20 cellular contexts compared by ENCODE assay signal in the genomic region with DNA sequence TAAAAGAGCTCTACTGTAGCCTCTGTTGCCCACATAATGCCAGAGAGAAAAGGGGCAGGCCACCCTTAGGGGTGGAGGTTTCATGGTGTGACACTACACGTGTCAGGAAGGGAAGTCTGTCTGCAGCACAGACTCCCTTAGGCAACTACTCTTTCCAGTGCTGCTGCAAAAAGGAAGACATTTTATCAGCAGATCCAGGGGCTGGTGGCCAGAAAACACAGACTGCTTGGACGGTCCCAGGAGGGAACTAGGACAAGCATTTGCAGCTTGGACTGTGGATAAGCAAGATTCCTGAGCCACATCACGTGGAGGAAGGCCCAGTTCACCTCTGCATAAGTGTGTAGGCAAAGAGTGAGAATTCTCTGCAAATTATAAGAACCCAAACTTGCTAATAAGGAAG.
DNase-seq lines count a peak whose midpoint lies in the region; ATAC-seq, FAIRE-seq and TF ChIP-seq lines count a peak whose summit lies in the region.
"Had no signal": no experiment of that assay in that cellular context is flagged by ENCODE, and none has a peak within 500 bp of the region (broad histone marks: within the 10 kb centered on the region; RNA-seq: fewer than 3 reads in every experiment).

No MANE protein-coding gene starts in this region.

- peaks cover 0 to 6% of the 10 kb centered on the region in 2 experiments for H3K36me3 ChIP-seq in SK-N-SH (replicated peaks in 1 of 2; ENCODE audit: control insufficient read depth in 1 of 2, insufficient read depth in 2 of 2, low read length in 1 of 2)
- H3K36me3 ChIP-seq in right lobe of liver: no peaks in the 10 kb centered on the region
- no peaks in the 10 kb centered on the region for H3K36me3 ChIP-seq in HepG2 (replicated peaks in 1 of 2; ENCODE audit: control insufficient read depth in 1 of 2, insufficient read depth in 2 of 2, low read length in 2 of 2)
- no peaks in the 10 kb centered on the region; a peak in 1 of 8 replicates for H3K36me3 ChIP-seq in H1 (ENCODE audit: control insufficient read depth in 2 of 4, insufficient read depth in 4 of 4, low read length in 3 of 4)
- H3K36me3 ChIP-seq in neuronal stem cell (replicated peaks in 1 of 2; ENCODE audit: control insufficient read depth in 2 of 2, insufficient read depth in 2 of 2, low read length in 2 of 2): no peaks in the 10 kb centered on the region
- H3K36me3 ChIP-seq: HAP-1 had no signal

- ATAC-seq in SK-N-SH treated with all-trans-retinoic acid at 6 μM for 48 hours (no peak), right lobe of liver (peak; percentile 42 to 63 (median 46)), HepG2 (no peak), HG03039 (IDR thresholded peaks at IDR 0.05; ENCODE audit: unreplicated experiment) (no peak)
- ATAC-seq: K562 had no signal

- H4K20me1 ChIP-seq in SK-N-SH (ENCODE audit: insufficient read depth) (no peaks in the 10 kb centered on the region), HepG2 (ENCODE audit: insufficient read depth, low read length) (no peaks in the 10 kb centered on the region), H1 (replicated peaks in 1 of 2; ENCODE audit: control insufficient read depth in 1 of 2, insufficient read depth in 2 of 2, low read length in 2 of 2) (no peaks in the 10 kb centered on the region)

- no peak overlapping the region for H3K18ac ChIP-seq in H1 (ENCODE audit: extremely low read depth, low read length)
- H3K18ac ChIP-seq in neuronal stem cell (ENCODE audit: low read length): no peak overlapping the region

- no peak overlapping the region for H2BK5ac ChIP-seq in H1 (ENCODE audit: low read depth, low read length)
- H2BK5ac ChIP-seq in neuronal stem cell (ENCODE audit: low read length): no peak overlapping the region

- H3K4me2 ChIP-seq in SK-N-SH (no peak overlapping the region), HepG2 (ENCODE audit: low read depth, low read length) (no peak overlapping the region), H1 (ENCODE audit: insufficient read depth in 1 of 2, low read depth in 2 of 2, low read length in 2 of 2) (no peak overlapping the region), neuronal stem cell (ENCODE audit: insufficient read depth, low read length, poor library complexity, severe bottlenecking) (no peak overlapping the region)

- TF ChIP-seq EP300 in SK-N-SH (IDR thresholded peaks at IDR 0.05; ENCODE audit: borderline replicate concordance in 1 of 2, low read depth in 1 of 2, low read length in 1 of 2) (peak in 1 of 2 experiments; percentile 35; a peak in 1 of 4 replicates), HepG2 (IDR thresholded peaks at IDR 0.05; ENCODE audit: low read depth in 2 of 2, low read length in 2 of 2) (no peak), HepG2 (CRISPR knock-in tag; IDR thresholded peaks at IDR 0.05; ENCODE audit: borderline replicate concordance) (no peak), H1 (IDR thresholded peaks at IDR 0.05; ENCODE audit: borderline replicate concordance in 1 of 2, low read depth in 2 of 2, low read length in 2 of 2) (no peak)

- H2BK120ac ChIP-seq in H1 (replicated peaks; ENCODE audit: low read depth, low read length) (no peak overlapping the region), neuronal stem cell (ENCODE audit: low read depth, low read length) (no peak overlapping the region)

- in situ Hi-C loops in HepG2 (cut with HindIII; ENCODE audit: extremely low pct_ligation_motif_present, low pct_unique_long_range_greater_than_20kb): no loop called here

- no peaks in the 10 kb centered on the region for H3K27me3 ChIP-seq in SK-N-SH (ENCODE audit: insufficient read depth)
- H3K27me3 ChIP-seq in right lobe of liver: no peaks in the 10 kb centered on the region
- peaks cover 0 to 3% of the 10 kb centered on the region in 2 experiments; a peak in 1 of 5 replicates for H3K27me3 ChIP-seq in HepG2 (ENCODE audit: control insufficient read depth in 1 of 2, insufficient read depth in 2 of 2, low read length in 2 of 2)
- H3K27me3 ChIP-seq in H1 (replicated peaks in 1 of 4; ENCODE audit: control insufficient read depth in 3 of 4, extremely low read depth in 1 of 4, insufficient read depth in 3 of 4, low read length in 3 of 4): no peaks in the 10 kb centered on the region; a peak in 1 of 7 replicates
- no peaks in the 10 kb centered on the region for H3K27me3 ChIP-seq in neuronal stem cell (ENCODE audit: control insufficient read depth in 3 of 3, insufficient read depth in 3 of 3, low read depth in 1 of 3, low read length in 3 of 3)

- H2BK15ac ChIP-seq in H1 (ENCODE audit: low read length): peak overlapping the region; percentile 36; the same call in 1 of the 2 replicates
- no peak overlapping the region for H2BK15ac ChIP-seq in neuronal stem cell (ENCODE audit: low read length)

- TF ChIP-seq CTCF in SK-N-SH (IDR thresholded peaks at IDR 0.05): no peak
- no peak for TF ChIP-seq CTCF in right lobe of liver (IDR thresholded peaks at IDR 0.05)
- no peak for TF ChIP-seq CTCF in HepG2 (CRISPR knock-in tag; IDR thresholded peaks at IDR 0.05)
- no peak for TF ChIP-seq CTCF in H1 (IDR thresholded peaks at IDR 0.05; ENCODE audit: control extremely low read depth in 1 of 3, insufficient read depth in 1 of 3, low read depth in 1 of 3, low read length in 3 of 3)

- no peaks in the 10 kb centered on the region for H3F3A ChIP-seq in SK-N-SH (replicated peaks; ENCODE audit: insufficient read depth)

- intact Hi-C loops in right lobe of liver (cut with DNase I) (no loop called here), HepG2 (cut with micrococcal nuclease; ENCODE audit: unreplicated experiment) (no loop called here)

- CTCF ChIA-PET in SK-N-SH (lab: Yijun Ruan, JAX): no interaction called here
- CTCF ChIA-PET in HepG2 (lab: Yijun Ruan, JAX; ENCODE audit: low intra/inter-chr PET ratio, low total read pairs): no interaction called here
- CTCF ChIA-PET in H1 (lab: Charles Lee; ENCODE audit: partially characterized antibody): interaction anchor here (0.6 to 1.6 kb wide), 2 partner anchors 137 to 183 kb away, joined by 3 to 5 read pairs; no protein-coding TSS in a partner anchor

- H3K23ac ChIP-seq in H1 (ENCODE audit: insufficient read length): no peak overlapping the region
- no peak overlapping the region for H3K23ac ChIP-seq in neuronal stem cell (ENCODE audit: low read depth, low read length, poor library complexity)

- no peaks in the 10 kb centered on the region for H3K23me2 ChIP-seq in H1 (ENCODE audit: low read depth, low read length)

- H3K79me1 ChIP-seq in H1 (ENCODE audit: low read depth, low read length) (no peaks in the 10 kb centered on the region), neuronal stem cell (ENCODE audit: low read depth, low read length) (no peaks in the 10 kb centered on the region)

- no peaks in the 10 kb centered on the region for H3K9me2 ChIP-seq in SK-N-SH

- no peaks in the 10 kb centered on the region for H3K9me3 ChIP-seq in SK-N-SH
- no peaks in the 10 kb centered on the region for H3K9me3 ChIP-seq in right lobe of liver
- H3K9me3 ChIP-seq in HepG2 (ENCODE audit: low read length): no peaks in the 10 kb centered on the region
- H3K9me3 ChIP-seq in H1 (ENCODE audit: insufficient read depth in 2 of 2, low read depth in 1 of 2, low read length in 1 of 2): no peaks in the 10 kb centered on the region; a peak in 1 of 4 replicates
- H3K9me3 ChIP-seq in neuronal stem cell (replicated peaks in 1 of 2; ENCODE audit: control insufficient read depth in 2 of 2, insufficient read depth in 1 of 2, low read depth in 1 of 2, low read length in 2 of 2): peaks cover 0 to 5% of the 10 kb centered on the region in 2 donors
- H3K9me3 ChIP-seq: HAP-1 had no signal

- H3K4ac ChIP-seq in H1 (replicated peaks; ENCODE audit: insufficient read length, low read depth, low read length) (no peak overlapping the region), neuronal stem cell (ENCODE audit: low read length) (no peak overlapping the region)

- no peak overlapping the region for H3K56ac ChIP-seq in H1 (replicated peaks; ENCODE audit: insufficient read length, low read depth, low read length)

- no peak overlapping the region for H2AFZ ChIP-seq in SK-N-SH (ENCODE audit: low read depth)
- no peak overlapping the region for H2AFZ ChIP-seq in HepG2 (ENCODE audit: low read length)
- H2AFZ ChIP-seq in H1 (ENCODE audit: low read length): no peak overlapping the region
- no peak overlapping the region for H2AFZ ChIP-seq in neuronal stem cell (ENCODE audit: low read length)

- FAIRE-seq in HepG2 (lab: Jason Lieb, UNC) (no peak), H1 (lab: Jason Lieb, UNC) (no peak)
- FAIRE-seq: GM12891, K562 had no signal

- H3K4me3 ChIP-seq in SK-N-SH (ENCODE audit: low read depth in 2 of 2, low read length in 1 of 2) (no peak overlapping the region), right lobe of liver (no peak overlapping the region), HepG2 (replicated peaks in 1 of 3; ENCODE audit: insufficient read depth in 1 of 3, low read depth in 2 of 3, low read length in 3 of 3) (no peak overlapping the region), H1 (ENCODE audit: extremely low read depth in 1 of 4, insufficient read depth in 2 of 4, low read depth in 3 of 4, low read length in 4 of 4) (no peak overlapping the region), neuronal stem cell (ENCODE audit: low read length in 2 of 2) (no peak overlapping the region)
- H3K4me3 ChIP-seq: HAP-1, K562 had no signal

- H2BK12ac ChIP-seq in H1 (ENCODE audit: low read depth, low read length) (no peak overlapping the region), neuronal stem cell (ENCODE audit: low read length) (no peak overlapping the region)

- H4K91ac ChIP-seq in H1 (replicated peaks; ENCODE audit: insufficient read length, low read length): no peak overlapping the region
- H4K91ac ChIP-seq in neuronal stem cell (ENCODE audit: low read depth, low read length, poor library complexity): no peak overlapping the region

- H2AK5ac ChIP-seq in H1 (ENCODE audit: low read depth, low read length) (no peak overlapping the region), neuronal stem cell (ENCODE audit: low read depth, low read length) (no peak overlapping the region)

- H3K79me2 ChIP-seq in SK-N-SH (ENCODE audit: insufficient read depth): no peaks in the 10 kb centered on the region
- no peaks in the 10 kb centered on the region for H3K79me2 ChIP-seq in HepG2 (ENCODE audit: insufficient read depth, low read length)
- H3K79me2 ChIP-seq in H1 (ENCODE audit: control insufficient read depth in 1 of 2, insufficient read depth in 2 of 2, low read length in 2 of 2): no peaks in the 10 kb centered on the region

- H3K27ac ChIP-seq in SK-N-SH (ENCODE audit: low read depth in 2 of 2, low read length in 1 of 2) (peak overlapping the region in 1 of 2 experiments; percentile 80; a peak in 2 of 4 replicates), right lobe of liver (no peak overlapping the region), HepG2 (ENCODE audit: extremely low read length, insufficient read depth, low read length) (no peak overlapping the region), H1 (ENCODE audit: low read depth, low read length) (no peak overlapping the region), neuronal stem cell (replicated peaks; ENCODE audit: low read length) (no peak overlapping the region)
- H3K27ac ChIP-seq: 22Rv1, HL-60 had no signal

- no peak overlapping the region for H4K5ac ChIP-seq in H1 (ENCODE audit: insufficient read length, low read depth, low read length)

- POLR2A ChIA-PET in SK-N-SH (lab: Yijun Ruan, JAX): no interaction called here
- POLR2A ChIA-PET in HepG2 (lab: Yijun Ruan, JAX): no interaction called here
- POLR2A ChIA-PET in H1 (lab: Charles Lee; ENCODE audit: partially characterized antibody): no interaction called here

- no TSS peak for BruUV-seq in HepG2 (replicated peaks; lab: Mats Ljungman, UMichigan)

- H3K9ac ChIP-seq in SK-N-SH (no peak overlapping the region), HepG2 (ENCODE audit: insufficient read depth, low read depth, low read length) (no peak overlapping the region), H1 (replicated peaks in 1 of 4; ENCODE audit: extremely low read depth in 1 of 4, low read depth in 3 of 4, low read length in 3 of 4) (no peak overlapping the region), neuronal stem cell (ENCODE audit: low read depth, low read length, poor library complexity) (no peak overlapping the region)

- H4K8ac ChIP-seq in H1 (ENCODE audit: extremely low read depth, insufficient read depth, low read length): no peak overlapping the region
- H4K8ac ChIP-seq in neuronal stem cell (ENCODE audit: low read depth, low read length): no peak overlapping the region

- peaks cover 0 to 10% of the 10 kb centered on the region in 2 experiments; a peak in 2 of 4 replicates for H3K4me1 ChIP-seq in SK-N-SH (ENCODE audit: control insufficient read depth in 1 of 2, insufficient read depth in 2 of 2, low read depth in 1 of 2, low read length in 1 of 2)
- H3K4me1 ChIP-seq in right lobe of liver: no peaks in the 10 kb centered on the region
- no peaks in the 10 kb centered on the region for H3K4me1 ChIP-seq in HepG2 (ENCODE audit: insufficient read depth, low read length)
- H3K4me1 ChIP-seq in H1 (replicated peaks in 1 of 4; ENCODE audit: control insufficient read depth in 3 of 4, insufficient read depth in 4 of 4, low read length in 3 of 4): peaks cover 0 to 13% (median 9%) of the 10 kb centered on the region in 4 experiments; a peak in 3 of 7 replicates
- peaks cover 3 to 14% of the 10 kb centered on the region in 2 donors for H3K4me1 ChIP-seq in neuronal stem cell (ENCODE audit: control insufficient read depth in 2 of 2, insufficient read depth in 1 of 2, low read depth in 1 of 2, low read length in 2 of 2)

- 64% methylated on average over 3 of the region's 3 CpGs for WGBS in SK-N-SH (ENCODE audit: low lambda C conversion rate)
- WGBS in right lobe of liver (ENCODE audit: insufficient coverage, low coverage, low lambda C conversion rate, missing lambda C conversion rate): 36% methylated on average over 3 of the region's 3 CpGs
- 0% methylated on average over 2 of the region's 3 CpGs for WGBS in HepG2 (ENCODE audit: low lambda C conversion rate)
- WGBS in H1 (ENCODE audit: extremely low coverage in 1 of 2, insufficient coverage in 1 of 2, insufficient read length in 1 of 2, insufficient replicate concordance in 2 of 2, low coverage in 1 of 2, low lambda C conversion rate in 2 of 2, missing lambda C conversion rate in 1 of 2), 2 experiments: 75% methylated on average over 3 of the region's 3 CpGs; no CpG with 5 or more reads in 1 of the 2 experiments
- no CpG with 5 or more reads among the region's 3 CpGs for WGBS in neuronal stem cell (ENCODE audit: extremely low coverage in 2 of 2, insufficient read length in 2 of 2, insufficient replicate concordance in 1 of 2), 2 donors

- H3K14ac ChIP-seq in H1 (ENCODE audit: insufficient read length) (no peak overlapping the region), neuronal stem cell (ENCODE audit: low read length) (no peak overlapping the region)

- TF ChIP-seq POLR2A in right lobe of liver (IDR thresholded peaks at IDR 0.05): no peak
- TF ChIP-seq POLR2A in HepG2 (IDR thresholded peaks at IDR 0.05; ENCODE audit: insufficient read depth in 1 of 2, low read depth in 2 of 2, low read length in 2 of 2): no peak
- no peak for TF ChIP-seq POLR2A in H1 (IDR thresholded peaks at IDR 0.05; ENCODE audit: control extremely low read depth in 1 of 2, low read depth in 2 of 2, low read length in 2 of 2)

- DNase-seq in SK-N-SH (peak; percentile 43), right lobe of liver (no peak), HepG2 (ENCODE audit: low spot score) (no peak), H1 (ENCODE audit: low read depth in 1 of 2, low spot score in 2 of 2) (no peak), neuronal stem cell (ENCODE audit: low spot score) (no peak), T-helper 2 cell (no peak)
- DNase-seq: ACHN; C1 segment of cervical spinal cord; Calu3; CD4-positive, alpha-beta T cell; DMS79; GOT3; HFFc6 had no signal

- peak overlapping the region; percentile 96 for H2BK20ac ChIP-seq in H1 (ENCODE audit: low read length)

- no peak for TF ChIP-seq RAD21 in SK-N-SH (IDR thresholded peaks at IDR 0.05; ENCODE audit: low read length)
- no peak for TF ChIP-seq RAD21 in HepG2 (CRISPR knock-in tag; IDR thresholded peaks at IDR 0.05)
- TF ChIP-seq RAD21 in H1 (IDR thresholded peaks at IDR 0.05 in 1 of 2, conservative IDR thresholded peaks at IDR 0.05 in 1 of 2; ENCODE audit: low read depth in 2 of 2, low read length in 2 of 2): no peak

Comparison
In these comparisons a context has a peak if more than half of its experiments do, and no peak if none do; other contexts are left out.
1. ATAC-seq: peak in right lobe of liver (4 of 4); none in SK-N-SH treated with all-trans-retinoic acid at 6 μM for 48 hours (single experiment), HepG2 (single experiment) and HG03039 (single experiment).